Comparison of ENCODE assay signal across 14 cellular contexts in the genomic region with DNA sequence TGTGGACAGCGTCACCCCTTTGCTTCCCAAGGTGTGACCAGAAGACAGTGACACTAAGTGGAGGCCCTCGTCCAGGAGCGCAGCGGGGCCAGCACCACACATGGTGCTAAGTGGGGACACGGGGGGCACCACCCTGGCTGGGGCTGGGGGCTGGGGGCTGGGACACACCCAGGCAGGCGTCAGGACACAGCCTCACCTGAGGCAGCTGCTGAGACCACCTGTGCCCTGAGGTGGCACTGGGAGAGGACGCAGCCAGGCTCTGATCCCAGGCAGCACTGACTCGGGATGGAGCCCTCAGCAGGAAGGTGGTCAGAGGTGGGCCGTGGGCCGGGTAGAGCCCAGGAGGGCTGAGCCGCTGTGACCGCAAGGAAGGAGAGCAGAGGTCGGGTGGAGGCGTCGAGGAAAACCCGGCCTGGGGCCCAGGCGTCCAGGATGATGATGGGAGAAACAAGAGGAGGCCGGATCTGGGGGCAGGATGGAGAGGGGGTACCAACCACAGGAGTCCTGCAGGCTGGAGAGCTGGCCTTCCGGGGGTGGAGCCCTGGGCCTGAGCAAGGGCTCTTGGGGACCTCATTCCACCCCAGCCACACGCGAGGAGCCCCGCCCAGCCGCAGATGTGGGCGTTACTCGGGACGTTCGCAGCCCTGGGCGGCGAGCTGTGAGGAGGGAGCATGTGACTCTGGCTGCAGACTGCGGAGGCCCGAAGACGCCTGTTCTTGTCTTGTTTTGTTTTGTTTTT.
"Had no signal": no experiment of that assay in that cellular context is flagged by ENCODE, and none has a peak within 500 bp of the region (broad histone marks: within the 10 kb centered on the region; RNA-seq: fewer than 3 reads in every experiment).

No MANE protein-coding gene starts in this region.

- H3K27ac ChIP-seq: esophagus muscularis mucosa, lower lobe of right lung, parathyroid adenoma, tibial nerve, vagina had no signal

- H3K4me1 ChIP-seq: lower lobe of right lung, parathyroid adenoma, vagina had no signal

- H3K4me3 ChIP-seq: esophagus muscularis mucosa, lower lobe of right lung, tibial nerve, vagina had no signal

- H3K4me1 Mint-ChIP-seq: mesothelial cell of epicardium had no signal

- H3K27me3 ChIP-seq: esophagus muscularis mucosa, tibial nerve, vagina had no signal

- DNase-seq: activated B cell treated with CpG ODN at 0.5 μM for 24 hours; activated CD4-positive, alpha-beta T cell treated with anti-CD3 and anti-CD28 coated beads for 48 hours; activated CD8-positive, alpha-beta memory T cell treated with anti-CD3 and anti-CD28 coated beads, Interleukin-2, amount 50 U/mL, for 48 hours; activated naive CD4-positive, alpha-beta T cell; lower lobe of right lung; stimulated activated CD4-positive, alpha-beta T cell treated with anti-CD3 and anti-CD28 coated beads, Interleukin-15, amount 100 ng/mL, for 24 hours; stimulated activated CD4-positive, alpha-beta T cell treated with anti-CD3 and anti-CD28 coated beads, Interleukin-4, amount 100 ng/mL, for 1 hour; stimulated activated naive B cell treated with anti-CD40 and anti-IgM and Interleukin-4, amounts not matched to agents 10 μg/mL and 1 μg/mL and 100 μg/mL, for 72 hours; T-helper 2 cell had no signal

- H3K27ac Mint-ChIP-seq: activated B cell treated with CpG ODN at 0.5 μM for 24 hours, mesothelial cell of epicardium had no signal

- ATAC-seq: stimulated activated naive B cell treated with anti-CD40 and anti-IgM and Interleukin-4, amounts not matched to agents 10 μg/mL and 1 μg/mL and 100 μg/mL, for 72 hours had no signal

- H3K9me3 ChIP-seq: esophagus muscularis mucosa, lower lobe of right lung, tibial nerve, vagina had no signal

- H3K9me3 Mint-ChIP-seq: activated B cell treated with CpG ODN at 0.5 μM for 24 hours, mesothelial cell of epicardium had no signal

- H2AFZ ChIP-seq: parathyroid adenoma had no signal

- H3K27me3 Mint-ChIP-seq: activated B cell treated with CpG ODN at 0.5 μM for 24 hours; stimulated activated naive B cell treated with anti-CD40 and anti-IgM and Interleukin-4, amounts not matched to agents 10 μg/mL and 1 μg/mL and 100 μg/mL, for 72 hours had no signal

- H3K4me3 Mint-ChIP-seq: activated B cell treated with CpG ODN at 0.5 μM for 24 hours; mesothelial cell of epicardium; stimulated activated naive B cell treated with anti-CD40 and anti-IgM and Interleukin-4, amounts not matched to agents 10 μg/mL and 1 μg/mL and 100 μg/mL, for 72 hours had no signal

- H3K9ac ChIP-seq: parathyroid adenoma had no signal
